In genomic region chr4:132395576-132395975, GRCh38 we compare ENCODE assay signal across 14 cellular contexts.
DNase-seq lines count a peak whose midpoint lies in the region; TF ChIP-seq lines count a peak whose summit lies in the region.
"Had no signal": no experiment of that assay in that cellular context is flagged by ENCODE, and none has a peak within 500 bp of the region (broad histone marks: within the 10 kb centered on the region; RNA-seq: fewer than 3 reads in every experiment).

No MANE protein-coding gene starts in this region.

- no peaks in the 10 kb centered on the region for H4K20me1 ChIP-seq in Karpas-422 (ENCODE audit: insufficient read depth, low read depth, low read length)
- H4K20me1 ChIP-seq: BLaER1 had no signal

- no peaks in the 10 kb centered on the region for H3K27me3 ChIP-seq in Karpas-422 (ENCODE audit: low read length)
- H3K27me3 ChIP-seq: BLaER1 had no signal

- no peaks in the 10 kb centered on the region for H3K36me3 ChIP-seq in Karpas-422 (ENCODE audit: insufficient read depth, low read length)
- H3K36me3 ChIP-seq: BLaER1 had no signal

- no peak overlapping the region for H3K4me3 ChIP-seq in Karpas-422 (ENCODE audit: low read length)
- H3K4me3 ChIP-seq: BLaER1 had no signal

- H2AFZ ChIP-seq in Karpas-422 (ENCODE audit: low read length): peak overlapping the region; percentile 66; the same call in 1 of the 2 replicates

- no peak overlapping the region for H3K27ac ChIP-seq in Karpas-422 (ENCODE audit: low read length)
- H3K27ac ChIP-seq: BLaER1 had no signal

- H3K36me3 Mint-ChIP-seq in chondrocyte (ENCODE audit: low read depth): no peaks in the 10 kb centered on the region
- H3K36me3 Mint-ChIP-seq: CD14-positive monocyte; CD4-positive, alpha-beta memory T cell; IgD-negative memory B cell had no signal

- peak; percentile 30 for TF ChIP-seq CTCF in chondrocyte (IDR thresholded peaks at IDR 0.05)

- no peaks in the 10 kb centered on the region for H3K4me1 ChIP-seq in Karpas-422 (ENCODE audit: low read length)
- H3K4me1 ChIP-seq: BLaER1 had no signal

- no peak overlapping the region for H3K27ac Mint-ChIP-seq in chondrocyte (ENCODE audit: unreplicated experiment)
- H3K27ac Mint-ChIP-seq: CD14-positive monocyte; CD4-positive, alpha-beta memory T cell; H9; IgD-negative memory B cell had no signal

- no peaks in the 10 kb centered on the region for H3K9me3 ChIP-seq in Karpas-422 (ENCODE audit: low read length)
- H3K9me3 ChIP-seq: BLaER1 had no signal

- H3K9me3 Mint-ChIP-seq in chondrocyte (ENCODE audit: low read depth): peaks cover 2% of the 10 kb centered on the region

- no peak overlapping the region for H3K4me3 Mint-ChIP-seq in chondrocyte (ENCODE audit: unreplicated experiment)
- H3K4me3 Mint-ChIP-seq: CD14-positive monocyte; CD4-positive, alpha-beta memory T cell; H9 had no signal

- H3K9me2 ChIP-seq in Karpas-422 (replicated peaks; ENCODE audit: insufficient read depth, low read length): no peaks in the 10 kb centered on the region

- H3K79me2 ChIP-seq in Karpas-422 (ENCODE audit: low read length): no peaks in the 10 kb centered on the region

- DNase-seq in Karpas-422 (no peak), OCI-M1 (lab: John Stamatoyannopoulos, UW) (peak; percentile 43), chondrocyte (ENCODE audit: low spot score) (no peak), NOMO-1 (lab: John Stamatoyannopoulos, UW; ENCODE audit: unreplicated experiment in 2 of 2) (no peak), dermis blood vessel endothelial cell (no peak)
- DNase-seq in activated T-cell treated with anti-CD3 and anti-CD28 coated beads, Interleukin-2, amount 50 U/mL, for 1 hour: no peak
- DNase-seq: CD4-positive, alpha-beta memory T cell; DMS153; DMS79; GDM1; H9 had no signal

- H3K9ac ChIP-seq in Karpas-422 (ENCODE audit: low read length): no peak overlapping the region
- H3K9ac ChIP-seq: BLaER1 had no signal

- H3K4me1 Mint-ChIP-seq in chondrocyte (ENCODE audit: low read depth): peaks cover 27% of the 10 kb centered on the region
- H3K4me1 Mint-ChIP-seq: CD14-positive monocyte; CD4-positive, alpha-beta memory T cell; H9; IgD-negative memory B cell had no signal

- H3K4me2 ChIP-seq in Karpas-422 (ENCODE audit: low read depth, low read length, poor library complexity, severe bottlenecking): no peak overlapping the region
- H3K4me2 ChIP-seq: BLaER1 had no signal

- no peaks in the 10 kb centered on the region for H3K27me3 Mint-ChIP-seq in chondrocyte (ENCODE audit: low read depth)
- H3K27me3 Mint-ChIP-seq: CD4-positive, alpha-beta memory T cell; IgD-negative memory B cell had no signal
